In the genomic region with DNA sequence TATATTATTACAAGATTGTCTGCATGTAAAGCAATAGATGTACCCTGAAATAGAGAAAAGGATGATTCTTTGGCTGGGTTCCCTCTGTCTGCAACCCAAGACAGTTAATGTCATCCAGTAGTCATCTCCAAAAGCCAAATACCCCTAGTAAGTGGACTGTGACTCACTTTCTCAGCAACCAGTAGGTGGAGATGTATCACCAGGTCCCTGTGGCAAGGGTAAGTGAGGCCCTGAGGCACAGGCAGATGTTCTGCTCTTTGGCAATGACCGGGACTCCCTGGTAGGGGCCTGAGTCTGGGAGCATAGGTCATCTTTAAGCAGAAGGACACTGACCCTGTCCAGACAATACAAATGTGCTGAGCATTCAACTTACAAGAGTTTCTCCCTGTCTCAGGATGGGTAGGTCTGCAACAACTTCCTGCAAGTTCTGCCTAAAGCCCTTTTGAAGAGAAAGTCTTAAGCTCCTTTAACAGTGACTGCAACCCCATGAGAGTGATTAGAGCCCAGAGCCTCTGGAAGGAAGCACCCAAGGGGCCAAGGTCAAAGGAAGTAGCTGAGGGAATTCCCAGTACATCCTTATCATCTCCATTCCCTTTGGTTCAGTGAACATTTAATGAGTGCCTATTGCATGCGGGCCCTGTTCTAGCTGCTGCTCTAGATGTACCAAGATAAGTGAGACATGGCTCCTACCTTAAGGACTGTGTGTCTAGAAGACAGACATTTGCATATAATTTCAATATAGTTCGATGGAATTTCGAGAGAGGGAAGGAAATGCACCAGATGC, we compare ENCODE assay signal across 8 cellular contexts. TPM values are rescaled to one million over a fixed set of nuclear protein-coding genes. Genes with fewer than 3 reads are reported as not detected.
DNase-seq lines count a peak whose midpoint lies in the region; ATAC-seq, FAIRE-seq and TF ChIP-seq lines count a peak whose summit lies in the region.

No MANE protein-coding gene starts in this region.

- CTCF ChIA-PET in WTC11 (lab: Charles Lee) = interaction anchor here (0.5 to 2.5 kb wide), 8 partner anchors 10 to 606 kb away, joined by 3 to 17 read pairs (median 4); no protein-coding TSS in a partner anchor
- CTCF ChIA-PET in activated CD8-positive, alpha-beta memory T cell treated with anti-CD3 and anti-CD28 coated beads, Interleukin-2, amount 10 ng/mL, durations not matched to agents 7 days and 5 days (lab: Charles Lee) = no interaction called here

- H3K27ac ChIP-seq in keratinocyte (ENCODE audit: control insufficient read depth, insufficient read depth, low read length) = no peak overlapping the region

- H2AFZ ChIP-seq in keratinocyte (ENCODE audit: control insufficient read depth, low read length) = no peak overlapping the region

- TF ChIP-seq CTCF in WTC11 (IDR thresholded peaks at IDR 0.05) (no peak), keratinocyte (optimal IDR thresholded peaks at IDR 0.05 in 1 of 3, IDR thresholded peaks at IDR 0.05 in 1 of 3, conservative IDR thresholded peaks at IDR 0.05 in 1 of 3; ENCODE audit: extremely low read depth in 1 of 3, insufficient read depth in 2 of 3, low read length in 3 of 3) (peak in 2 of 3 experiments; percentile 48 to 80)

- no peaks in the 10 kb centered on the region for H3K9me3 Mint-ChIP-seq in WTC11
- no peaks in the 10 kb centered on the region for H3K9me3 Mint-ChIP-seq in stimulated activated memory B cell treated with anti-CD40 and anti-IgM and Interleukin-4, amounts not matched to agents 10 μg/mL and 1 μg/mL and 100 μg/mL, for 72 hours
- no peaks in the 10 kb centered on the region for H3K9me3 Mint-ChIP-seq in activated CD8-positive, alpha-beta memory T cell treated with anti-CD3 and anti-CD28 coated beads, Interleukin-2, amount 10 ng/mL, durations not matched to agents 7 days and 5 days (ENCODE audit: low read depth)

- no peaks in the 10 kb centered on the region for H3K4me1 ChIP-seq in keratinocyte (ENCODE audit: control insufficient read depth, extremely low read depth, insufficient read depth, low read length)

- DNase-seq in AG08396 (ENCODE audit: low spot score) = peak; percentile 70
- peak; percentile 47 for DNase-seq in HS-5 (ENCODE audit: low read depth)
- DNase-seq in WTC11 (ENCODE audit: low spot score) = peak; percentile 27
- peak; percentile 40 for DNase-seq in keratinocyte (ENCODE audit: low read depth, low spot score)
- no peak for DNase-seq in activated CD8-positive, alpha-beta memory T cell treated with anti-CD3 and anti-CD28 coated beads, Interleukin-2, amount 10 ng/mL, durations not matched to agents 7 days and 5 days
- DNase-seq in kidney glomerular epithelial cell (lab: John Stamatoyannopoulos, UW) = no peak

- no peaks in the 10 kb centered on the region for H3K79me2 ChIP-seq in keratinocyte (ENCODE audit: control insufficient read depth, insufficient read depth, low read length)

- no peaks in the 10 kb centered on the region for H4K20me1 ChIP-seq in keratinocyte (ENCODE audit: control insufficient read depth, extremely low read depth, insufficient read depth, low read length)

- peak; percentile 82 for ATAC-seq in WTC11
- no peak for ATAC-seq in GM19395 (IDR thresholded peaks at IDR 0.05; ENCODE audit: unreplicated experiment)
- ATAC-seq in stimulated activated memory B cell treated with anti-CD40 and anti-IgM and Interleukin-4, amounts not matched to agents 10 μg/mL and 1 μg/mL and 100 μg/mL, for 72 hours = no peak
- ATAC-seq in activated CD8-positive, alpha-beta memory T cell treated with anti-CD3 and anti-CD28 coated beads, Interleukin-2, amount 10 ng/mL, durations not matched to agents 7 days and 5 days = no peak

- H3K27me3 Mint-ChIP-seq in WTC11 (ENCODE audit: low read depth) = no peaks in the 10 kb centered on the region
- peaks cover 9% of the 10 kb centered on the region for H3K27me3 Mint-ChIP-seq in stimulated activated memory B cell treated with anti-CD40 and anti-IgM and Interleukin-4, amounts not matched to agents 10 μg/mL and 1 μg/mL and 100 μg/mL, for 72 hours
- peaks cover 3% of the 10 kb centered on the region for H3K27me3 Mint-ChIP-seq in activated CD8-positive, alpha-beta memory T cell treated with anti-CD3 and anti-CD28 coated beads, Interleukin-2, amount 10 ng/mL, durations not matched to agents 7 days and 5 days

- peaks cover 5% of the 10 kb centered on the region for H3K4me1 Mint-ChIP-seq in WTC11
- H3K4me1 Mint-ChIP-seq in stimulated activated memory B cell treated with anti-CD40 and anti-IgM and Interleukin-4, amounts not matched to agents 10 μg/mL and 1 μg/mL and 100 μg/mL, for 72 hours = no peaks in the 10 kb centered on the region
- H3K4me1 Mint-ChIP-seq in activated CD8-positive, alpha-beta memory T cell treated with anti-CD3 and anti-CD28 coated beads, Interleukin-2, amount 10 ng/mL, durations not matched to agents 7 days and 5 days = peaks cover 14% of the 10 kb centered on the region

- dilution Hi-C loops in keratinocyte (cut with MboI; ENCODE audit: extremely low pct_ligation_motif_present, low sequenced_read_pairs) = no loop called here

- no peaks in the 10 kb centered on the region for H3K27me3 ChIP-seq in keratinocyte (ENCODE audit: control insufficient read depth, extremely low read depth, insufficient read depth, low read length)

- no peak overlapping the region for H3K4me3 Mint-ChIP-seq in WTC11
- no peak overlapping the region for H3K4me3 Mint-ChIP-seq in stimulated activated memory B cell treated with anti-CD40 and anti-IgM and Interleukin-4, amounts not matched to agents 10 μg/mL and 1 μg/mL and 100 μg/mL, for 72 hours
- H3K4me3 Mint-ChIP-seq in activated CD8-positive, alpha-beta memory T cell treated with anti-CD3 and anti-CD28 coated beads, Interleukin-2, amount 10 ng/mL, durations not matched to agents 7 days and 5 days = no peak overlapping the region

- FAIRE-seq in keratinocyte (lab: Jason Lieb, UNC) = peak; percentile 48

- no peak overlapping the region for H3K9ac ChIP-seq in keratinocyte (ENCODE audit: control insufficient read depth, extremely low read depth, insufficient read depth, low read length)

- POLR2A ChIA-PET in WTC11 (lab: Charles Lee) = no interaction called here

- no peak overlapping the region for H3K4me2 ChIP-seq in keratinocyte (ENCODE audit: control insufficient read depth, extremely low read depth, insufficient read depth, low read depth, low read length)

- H3K4me3 ChIP-seq in keratinocyte (ENCODE audit: control insufficient read depth in 2 of 3, extremely low read depth in 1 of 3, insufficient read depth in 2 of 3, low read depth in 1 of 3, low read length in 3 of 3) = no peak overlapping the region

- no peaks in the 10 kb centered on the region for H3K9me3 ChIP-seq in keratinocyte (ENCODE audit: control insufficient read depth, low read depth, low read length)

- H3K36me3 Mint-ChIP-seq in WTC11 = no peaks in the 10 kb centered on the region
- no peaks in the 10 kb centered on the region for H3K36me3 Mint-ChIP-seq in stimulated activated memory B cell treated with anti-CD40 and anti-IgM and Interleukin-4, amounts not matched to agents 10 μg/mL and 1 μg/mL and 100 μg/mL, for 72 hours
- H3K36me3 Mint-ChIP-seq in activated CD8-positive, alpha-beta memory T cell treated with anti-CD3 and anti-CD28 coated beads, Interleukin-2, amount 10 ng/mL, durations not matched to agents 7 days and 5 days = no peaks in the 10 kb centered on the region

- no peak overlapping the region for H3K27ac Mint-ChIP-seq in WTC11
- no peak overlapping the region for H3K27ac Mint-ChIP-seq in stimulated activated memory B cell treated with anti-CD40 and anti-IgM and Interleukin-4, amounts not matched to agents 10 μg/mL and 1 μg/mL and 100 μg/mL, for 72 hours
- H3K27ac Mint-ChIP-seq in activated CD8-positive, alpha-beta memory T cell treated with anti-CD3 and anti-CD28 coated beads, Interleukin-2, amount 10 ng/mL, durations not matched to agents 7 days and 5 days = no peak overlapping the region

- H3K36me3 ChIP-seq in keratinocyte (ENCODE audit: control insufficient read depth in 2 of 2, extremely low read depth in 1 of 2, insufficient read depth in 2 of 2, low read length in 2 of 2) = no peaks in the 10 kb centered on the region

- no peaks in the 10 kb centered on the region for H3K9me1 ChIP-seq in keratinocyte (ENCODE audit: control insufficient read depth, extremely low read depth, insufficient read depth, low read length)

TF ChIP-seq in WTC11, 78 proteins besides CTCF, POLR2A, EP300 and RAD21 (continues in another document):
- TF ChIP-seq IRF1 (CRISPR knock-in tag; IDR thresholded peaks at IDR 0.05) = no peak

RNA-seq across cellular contexts. Expression of gene PMP22, which starts 31.9 kb away (rescaled TPM):
- total RNA-seq in WTC11 (2021) = 1.5 to 3.0 TPM (median 1.9 TPM) in 3 replicates
- 7.9 to 12.1 TPM (median 8.1 TPM) in 3 replicates for polyA plus RNA-seq in keratinocyte
- polyA plus RNA-seq in keratinocyte (2011; ENCODE audit: low read depth) = 0.60 TPM
- polyA plus RNA-seq in keratinocyte (2011; cell fraction: cytosol; rRNA removed) = 6.1 and 6.2 TPM in 2 replicates
- polyA plus RNA-seq in keratinocyte (2011; cell fraction: nucleus; rRNA removed) = 7.9 and 9.3 TPM in 2 replicates
- polyA plus RNA-seq in keratinocyte (2012; ENCODE audit: low replicate concordance) = 0.82 and 6.6 TPM in 2 replicates
- polyA minus RNA-seq in keratinocyte = 9.7 to 51.5 TPM (median 19.8 TPM) in 3 replicates
- 6.1 TPM for polyA minus RNA-seq in keratinocyte (2011; cell fraction: cytosol; rRNA and poly(A)+ RNA removed)
- polyA minus RNA-seq in keratinocyte (2011; cell fraction: nucleus; rRNA and poly(A)+ RNA removed) = 3.6 and 5.4 TPM in 2 replicates
- not detected for total RNA-seq in activated CD8-positive, alpha-beta memory T cell treated with anti-CD3 and anti-CD28 coated beads, Interleukin-2, amount 10 ng/mL, durations not matched to agents 7 days and 5 days

Comparison
In these comparisons a context has a peak if more than half of its experiments do, and no peak if none do; other contexts are left out.
1. DNase-seq: peak in AG08396 (single experiment), HS-5 (single experiment), WTC11 (single experiment) and keratinocyte (single experiment); none in activated CD8-positive, alpha-beta memory T cell treated with anti-CD3 and anti-CD28 coated beads, Interleukin-2, amount 10 ng/mL, durations not matched to agents 7 days and 5 days (single experiment) and kidney glomerular epithelial cell (single experiment).